15 cellular contexts compared by ENCODE assay signal in genomic region chr4:119646347-119647071, GRCh38. TPM values are rescaled to one million over a fixed set of nuclear protein-coding genes. Genes with fewer than 3 reads are reported as not detected.
DNase-seq lines count a peak whose midpoint lies in the region; ATAC-seq and TF ChIP-seq lines count a peak whose summit lies in the region.
"Had no signal": no experiment of that assay in that cellular context is flagged by ENCODE, and none has a peak within 500 bp of the region (broad histone marks: within the 10 kb centered on the region; RNA-seq: fewer than 3 reads in every experiment).

No MANE protein-coding gene starts in this region.

- no peak for TF ChIP-seq CTCF in thoracic aorta (IDR thresholded peaks at IDR 0.05)

- ATAC-seq in left lobe of liver: peak; percentile 65
- ATAC-seq in thoracic aorta (ENCODE audit: insufficient number of reproducible peaks, low FRiP score, low read depth): peak; percentile 37
- ATAC-seq in HG03521 (IDR thresholded peaks at IDR 0.05; ENCODE audit: unreplicated experiment): no peak

- no peaks in the 10 kb centered on the region for H3K9me3 ChIP-seq in thoracic aorta

- peaks cover 0 to 11% of the 10 kb centered on the region in 2 donors for H3K4me1 ChIP-seq in thoracic aorta (ENCODE audit: control insufficient read depth in 1 of 2, low read depth in 2 of 2)

- H3K27ac ChIP-seq in thoracic aorta: no peak overlapping the region
- H3K27ac ChIP-seq: skin epidermis had no signal

- H3K4me3 ChIP-seq in thoracic aorta: no peak overlapping the region
- H3K4me3 ChIP-seq: skin epidermis had no signal

- no peaks in the 10 kb centered on the region for H3K36me3 ChIP-seq in thoracic aorta

- no peaks in the 10 kb centered on the region for H3K27me3 ChIP-seq in thoracic aorta (replicated peaks; ENCODE audit: insufficient read depth)

- DNase-seq in NCI-H2196 (lab: John Stamatoyannopoulos, UW; ENCODE audit: unreplicated experiment) (peak; percentile 21), NCI-H2196 treated with DMSO at 0.1 percent for 48 hours (lab: John Stamatoyannopoulos, UW; ENCODE audit: unreplicated experiment) (no peak), astrocyte of the hippocampus (ENCODE audit: low read depth, low spot score) (peak; percentile 62), left lobe of liver (ENCODE audit: low spot score) (peak; percentile 62), thoracic aorta (ENCODE audit: low spot score) (no peak), iPS-NIHi7 (ENCODE audit: extremely low spot score) (no peak)
- DNase-seq in effector CD4-positive, alpha-beta T cell: no peak
- DNase-seq: 8988T; activated CD4-positive, alpha-beta T cell treated with anti-CD3 and anti-CD28 coated beads, Interleukin-2, amount 50 U/mL, for 48 hours; central memory CD4-positive, alpha-beta T cell; MM.1S; NCI-H526; T1000 had no signal

RNA-seq across cellular contexts. Expression of gene PDE5A, which starts 17.9 kb away (rescaled TPM):
- 0.53 TPM for total RNA-seq in left lobe of liver
- 100 to 1,000 TPM; 158 to 223 TPM for total RNA-seq in thoracic aorta

Comparison
In these comparisons a context has a peak if more than half of its experiments do, and no peak if none do; other contexts are left out.
1. DNase-seq: peak in NCI-H2196 (single experiment), astrocyte of the hippocampus (single experiment) and left lobe of liver (single experiment); none in NCI-H2196 treated with DMSO at 0.1 percent for 48 hours (single experiment), thoracic aorta (single experiment), iPS-NIHi7 (single experiment) and effector CD4-positive, alpha-beta T cell (single experiment).
2. RNA of gene PDE5A, which starts 17.9 kb away (total RNA-seq): 158 to 223 TPM in thoracic aorta; 0.53 TPM in left lobe of liver (single experiment); every median in the first group is over 100 times any median in the second.